In genomic region chr5:174947548-174947947, GRCh38 we compare ENCODE assay signal across 25 cellular contexts.
"Had no signal": no experiment of that assay in that cellular context is flagged by ENCODE, and none has a peak within 500 bp of the region (broad histone marks: within the 10 kb centered on the region; RNA-seq: fewer than 3 reads in every experiment).

No MANE protein-coding gene starts in this region.

- DNase-seq: cortex of kidney; effector memory CD8-positive, alpha-beta T cell; erythroblast; esophagus squamous epithelium; gastrocnemius medialis; head of caudate nucleus; mucosa of descending colon; naive B cell; sigmoid colon; stimulated activated CD4-positive, alpha-beta T cell treated with anti-CD3 and anti-CD28 coated beads, Interleukin-2, amount 100 ng/mL, for 24 hours; stimulated activated CD4-positive, alpha-beta T cell treated with anti-CD3 and anti-CD28 coated beads, Interleukin-4, amount 100 ng/mL, for 24 hours; stimulated activated naive CD8-positive, alpha-beta T cell treated with anti-CD3 and anti-CD28 coated beads, Interleukin-15, Interleukin-2, amounts not matched to agents 100 U/mL and 50 U/mL, for 24 hours; upper lobe of left lung had no signal

- H3K4me3 ChIP-seq: esophagus squamous epithelium, gastrocnemius medialis, lung, mucosa of descending colon, neural progenitor cell, prostate gland, right atrium auricular region, sigmoid colon, thoracic aorta, tibial nerve, upper lobe of left lung had no signal

- H3K9me3 ChIP-seq: esophagus squamous epithelium, gastrocnemius medialis, mucosa of descending colon, prostate gland, right atrium auricular region, sigmoid colon, thoracic aorta, tibial nerve, upper lobe of left lung had no signal

- H3K36me3 ChIP-seq: esophagus squamous epithelium, gastrocnemius medialis, neural progenitor cell, prostate gland, right atrium auricular region, sigmoid colon, thoracic aorta, tibial nerve, upper lobe of left lung had no signal

- H3K27me3 ChIP-seq: neural progenitor cell, right atrium auricular region, sigmoid colon, tibial nerve, upper lobe of left lung had no signal

- ATAC-seq: effector memory CD8-positive, alpha-beta T cell; gastrocnemius medialis; left lobe of liver; mucosa of descending colon; stimulated activated effector memory CD8-positive, alpha-beta T cell treated with anti-CD3 and anti-CD28 coated beads, Interleukin-12 subunit alpha, Interleukin-12 subunit beta, amount 100 ng/mL, for 72 hours; stimulated activated naive CD8-positive, alpha-beta T cell treated with anti-CD3 and anti-CD28 coated beads, Interleukin-15, Interleukin-2, amounts not matched to agents 100 U/mL and 50 U/mL, for 24 hours had no signal

- H3K27ac Mint-ChIP-seq: effector memory CD8-positive, alpha-beta T cell; memory B cell; mesothelial cell of epicardium; naive B cell; nephron; neural progenitor cell; stimulated activated effector memory CD8-positive, alpha-beta T cell treated with anti-CD3 and anti-CD28 coated beads, Interleukin-12 subunit alpha, Interleukin-12 subunit beta, amount 100 ng/mL, for 72 hours had no signal

- H3K4me3 Mint-ChIP-seq: effector memory CD8-positive, alpha-beta T cell; memory B cell; mesothelial cell of epicardium; naive B cell; nephron; neural progenitor cell; stimulated activated effector memory CD8-positive, alpha-beta T cell treated with anti-CD3 and anti-CD28 coated beads, Interleukin-12 subunit alpha, Interleukin-12 subunit beta, amount 100 ng/mL, for 72 hours had no signal

- H2AFZ ChIP-seq: neural progenitor cell, parathyroid adenoma had no signal

- H3K9ac ChIP-seq: neural progenitor cell, parathyroid adenoma had no signal

- H3K4me1 ChIP-seq: esophagus squamous epithelium, gastrocnemius medialis, neural progenitor cell, parathyroid adenoma, prostate gland, right atrium auricular region, sigmoid colon, tibial nerve, upper lobe of left lung had no signal

- H3K4me2 ChIP-seq: neural progenitor cell had no signal

- H3K4me1 Mint-ChIP-seq: memory B cell; mesothelial cell of epicardium; naive B cell; nephron; neural progenitor cell; stimulated activated effector memory CD8-positive, alpha-beta T cell treated with anti-CD3 and anti-CD28 coated beads, Interleukin-12 subunit alpha, Interleukin-12 subunit beta, amount 100 ng/mL, for 72 hours had no signal

- H3K36me3 Mint-ChIP-seq: memory B cell; mesothelial cell of epicardium; naive B cell; neural progenitor cell; stimulated activated effector memory CD8-positive, alpha-beta T cell treated with anti-CD3 and anti-CD28 coated beads, Interleukin-12 subunit alpha, Interleukin-12 subunit beta, amount 100 ng/mL, for 72 hours had no signal

- H3K9me3 Mint-ChIP-seq: effector memory CD8-positive, alpha-beta T cell; memory B cell; nephron; neural progenitor cell; stimulated activated effector memory CD8-positive, alpha-beta T cell treated with anti-CD3 and anti-CD28 coated beads, Interleukin-12 subunit alpha, Interleukin-12 subunit beta, amount 100 ng/mL, for 72 hours had no signal

- H3K27ac ChIP-seq: esophagus squamous epithelium, gastrocnemius medialis, neural progenitor cell, parathyroid adenoma, prostate gland, right atrium auricular region, sigmoid colon, thoracic aorta, tibial nerve, upper lobe of left lung had no signal
